In genomic region chr7:876972-877311, GRCh38 we compare ENCODE assay signal across 8 cellular contexts. TPM values are rescaled to one million over a fixed set of nuclear protein-coding genes. Genes with fewer than 3 reads are reported as not detected.
DNase-seq lines count a peak whose midpoint lies in the region; ATAC-seq and TF ChIP-seq lines count a peak whose summit lies in the region.

No MANE protein-coding gene starts in this region.

- no peaks in the 10 kb centered on the region for H3K9me3 Mint-ChIP-seq in activated T-helper 1 cell treated with anti-CD3 and anti-CD28 coated beads, Interleukin-12 subunit alpha, Interleukin-12 subunit beta, Interleukin-2, Interleukin-4 antibody, amounts not matched to agents 30 ng/mL and 10 ng/mL and 1 ng/mL, durations not matched to agents 14 hours and 24 hours and 36 hours

- H3K27me3 ChIP-seq in iPS-18a (ENCODE audit: control insufficient read depth, insufficient read depth, low read length) (no peaks in the 10 kb centered on the region), subcutaneous abdominal adipose tissue (ENCODE audit: control insufficient read depth in 5 of 5, insufficient read depth in 4 of 5, low read length in 5 of 5) (no peaks in the 10 kb centered on the region)

- H3K4me3 Mint-ChIP-seq in activated T-helper 1 cell treated with anti-CD3 and anti-CD28 coated beads, Interleukin-12 subunit alpha, Interleukin-12 subunit beta, Interleukin-2, Interleukin-4 antibody, amounts not matched to agents 30 ng/mL and 10 ng/mL and 1 ng/mL, durations not matched to agents 14 hours and 24 hours and 36 hours, result peak overlapping the region; percentile 93

- H3K9ac ChIP-seq in iPS-18a (ENCODE audit: low read length) (peak overlapping the region; percentile 74), subcutaneous abdominal adipose tissue (ENCODE audit: low read length in 5 of 5) (peak overlapping the region in 4 of 5 donors; percentile 75 to 95 (median 88))

- peaks cover 19% of the 10 kb centered on the region for H3K36me3 Mint-ChIP-seq in activated T-helper 1 cell treated with anti-CD3 and anti-CD28 coated beads, Interleukin-12 subunit alpha, Interleukin-12 subunit beta, Interleukin-2, Interleukin-4 antibody, amounts not matched to agents 30 ng/mL and 10 ng/mL and 1 ng/mL, durations not matched to agents 14 hours and 24 hours and 36 hours (ENCODE audit: low read depth)

- H3K4me3 ChIP-seq in iPS-18a (ENCODE audit: low read length), result peak overlapping the region; percentile 75
- peak overlapping the region; percentile 71 to 98 (median 82) for H3K4me3 ChIP-seq in subcutaneous abdominal adipose tissue (ENCODE audit: low read depth in 1 of 5, low read length in 5 of 5)

- H3K36me3 ChIP-seq in iPS-18a (ENCODE audit: control insufficient read depth, low read depth, low read length) (peaks cover 33% of the 10 kb centered on the region), subcutaneous abdominal adipose tissue (ENCODE audit: control insufficient read depth in 5 of 5, insufficient read depth in 5 of 5, low read length in 5 of 5) (peaks cover 0 to 20% (median 10%) of the 10 kb centered on the region in 5 donors)

- TF ChIP-seq CTCF in 22Rv1 (IDR thresholded peaks at IDR 0.05), result no peak

- H3K4me1 ChIP-seq in iPS-18a (ENCODE audit: control insufficient read depth, low read depth, low read length), result peaks cover 10% of the 10 kb centered on the region
- peaks cover 4 to 54% (median 39%) of the 10 kb centered on the region in 5 donors for H3K4me1 ChIP-seq in subcutaneous abdominal adipose tissue (ENCODE audit: control insufficient read depth in 5 of 5, insufficient read depth in 5 of 5, low read length in 5 of 5)

- peak overlapping the region; percentile 92 for H3K27ac Mint-ChIP-seq in activated T-helper 1 cell treated with anti-CD3 and anti-CD28 coated beads, Interleukin-12 subunit alpha, Interleukin-12 subunit beta, Interleukin-2, Interleukin-4 antibody, amounts not matched to agents 30 ng/mL and 10 ng/mL and 1 ng/mL, durations not matched to agents 14 hours and 24 hours and 36 hours

- peak overlapping the region; percentile 80 for H3K27ac ChIP-seq in 22Rv1
- H3K27ac ChIP-seq in iPS-18a (ENCODE audit: low read length), result no peak overlapping the region
- H3K27ac ChIP-seq in subcutaneous abdominal adipose tissue (ENCODE audit: low read depth, low read length), result peak overlapping the region; percentile 70

- ATAC-seq in GM18517 (IDR thresholded peaks at IDR 0.05; ENCODE audit: unreplicated experiment), result peak; percentile 6
- peak; percentile 31 for ATAC-seq in HG03432 (IDR thresholded peaks at IDR 0.05; ENCODE audit: unreplicated experiment)

- DNase-seq in activated T-helper 1 cell treated with anti-CD3 and anti-CD28 coated beads, Interleukin-12 subunit alpha, Interleukin-12 subunit beta, Interleukin-2, Interleukin-4 antibody, amounts not matched to agents 30 ng/mL and 10 ng/mL and 1 ng/mL, durations not matched to agents 14 hours and 24 hours and 36 hours (ENCODE audit: low spot score), result no peak
- no peak for DNase-seq in glomerular visceral epithelial cell (ENCODE audit: extremely low spot score)
- no peak for DNase-seq in activated CD4-positive, alpha-beta T cell treated with anti-CD3 and anti-CD28 coated beads, Interleukin-2, amount 50 U/mL, for 48 hours

- H3K9me3 ChIP-seq in iPS-18a (ENCODE audit: control insufficient read depth, low read depth, low read length), result no peaks in the 10 kb centered on the region
- no peaks in the 10 kb centered on the region for H3K9me3 ChIP-seq in subcutaneous abdominal adipose tissue (ENCODE audit: control insufficient read depth in 5 of 5, low read length in 5 of 5)

- intact Hi-C loops in activated T-helper 1 cell treated with anti-CD3 and anti-CD28 coated beads, Interleukin-12 subunit alpha, Interleukin-12 subunit beta, Interleukin-2, Interleukin-4 antibody, amounts not matched to agents 30 ng/mL and 10 ng/mL and 1 ng/mL, durations not matched to agents 14 hours and 24 hours and 36 hours (cut with micrococcal nuclease), result loop anchor here (1.0 to 10.0 kb wide), 8 partner anchors 46 to 698 kb away; partner anchors contain the start of genes DNAAF5, GPR146, MICALL2 and PSMG3

- H3K4me1 Mint-ChIP-seq in activated T-helper 1 cell treated with anti-CD3 and anti-CD28 coated beads, Interleukin-12 subunit alpha, Interleukin-12 subunit beta, Interleukin-2, Interleukin-4 antibody, amounts not matched to agents 30 ng/mL and 10 ng/mL and 1 ng/mL, durations not matched to agents 14 hours and 24 hours and 36 hours (ENCODE audit: low read depth), result peaks cover 16% of the 10 kb centered on the region

- no peaks in the 10 kb centered on the region for H3K27me3 Mint-ChIP-seq in activated T-helper 1 cell treated with anti-CD3 and anti-CD28 coated beads, Interleukin-12 subunit alpha, Interleukin-12 subunit beta, Interleukin-2, Interleukin-4 antibody, amounts not matched to agents 30 ng/mL and 10 ng/mL and 1 ng/mL, durations not matched to agents 14 hours and 24 hours and 36 hours (ENCODE audit: insufficient read depth)

RNA-seq across cellular contexts. Expression of gene GET4, which starts 0.6 kb away (rescaled TPM):
- total RNA-seq in activated T-helper 1 cell treated with anti-CD3 and anti-CD28 coated beads, Interleukin-12 subunit alpha, Interleukin-12 subunit beta, Interleukin-2, Interleukin-4 antibody, amounts not matched to agents 30 ng/mL and 10 ng/mL and 1 ng/mL, durations not matched to agents 14 hours and 24 hours and 36 hours, result 38.7 and 43.8 TPM in 2 replicates

RNA-seq across cellular contexts. Expression of gene SUN1, which starts 44.7 kb away (rescaled TPM):
- total RNA-seq in activated T-helper 1 cell treated with anti-CD3 and anti-CD28 coated beads, Interleukin-12 subunit alpha, Interleukin-12 subunit beta, Interleukin-2, Interleukin-4 antibody, amounts not matched to agents 30 ng/mL and 10 ng/mL and 1 ng/mL, durations not matched to agents 14 hours and 24 hours and 36 hours, result 76.4 and 82.2 TPM in 2 replicates
